ENCODE assay signal across 8 cellular contexts in the genomic region with DNA sequence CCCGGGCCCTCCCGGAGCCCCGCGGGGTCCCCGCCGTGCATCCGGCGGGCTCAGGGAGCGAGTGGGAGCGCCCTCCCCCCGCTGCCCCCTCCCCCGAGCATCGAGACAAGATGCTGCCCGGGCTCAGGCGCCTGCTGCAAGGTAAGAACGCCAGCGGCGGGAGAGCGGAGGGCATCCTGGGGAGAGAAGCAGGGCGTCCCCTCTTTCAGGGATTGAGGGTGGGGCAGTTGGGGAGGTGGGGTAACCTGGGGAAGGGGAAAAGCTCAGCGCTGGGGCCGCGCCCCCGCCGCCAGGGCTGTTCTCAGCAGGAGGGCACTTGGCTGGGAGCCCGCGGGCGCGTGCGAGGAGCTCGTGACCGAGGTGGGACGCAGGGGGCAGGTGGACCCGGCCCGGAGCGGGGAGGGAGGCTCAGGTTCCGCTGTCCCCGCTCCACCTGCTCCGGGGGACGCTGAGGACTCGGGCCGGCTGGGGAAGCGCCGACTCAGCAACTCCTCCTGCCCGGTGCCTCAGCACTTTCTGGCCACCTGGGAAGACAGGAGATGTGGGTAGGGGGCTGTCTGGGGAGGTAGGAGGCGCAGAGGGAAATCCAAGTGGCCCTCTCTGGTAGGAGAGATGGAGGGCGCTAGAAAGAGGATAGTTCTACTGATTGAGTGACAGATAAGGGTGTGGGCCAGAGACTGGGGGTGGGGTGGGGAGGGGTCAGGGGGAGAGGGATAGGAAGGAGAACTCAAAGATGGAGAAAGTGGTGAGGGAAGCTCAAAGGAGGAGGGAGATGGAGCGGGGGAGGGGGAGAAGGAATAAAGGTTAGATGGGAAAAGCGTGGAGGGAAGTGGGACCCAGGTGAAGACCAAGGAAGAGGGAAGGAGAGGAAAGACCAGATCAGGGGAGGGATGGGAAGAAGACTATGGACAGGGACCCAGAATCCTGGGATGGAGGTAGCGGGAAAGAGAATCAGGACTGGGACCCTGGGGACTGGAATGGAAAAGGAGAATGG. TPM values are rescaled to one million over a fixed set of nuclear protein-coding genes. Genes with fewer than 3 reads are reported as not detected.
DNase-seq lines count a peak whose midpoint lies in the region; ATAC-seq and TF ChIP-seq lines count a peak whose summit lies in the region.

No MANE protein-coding gene starts in this region.

- no peak for TF ChIP-seq EP300 in esophagus muscularis mucosa (IDR thresholded peaks at IDR 0.05)

- no peak for TF ChIP-seq CTCF in esophagus muscularis mucosa (IDR thresholded peaks at IDR 0.05)

- H3K36me3 ChIP-seq in esophagus muscularis mucosa = no peaks in the 10 kb centered on the region

- no peak for ATAC-seq in GM19467 (IDR thresholded peaks at IDR 0.05; ENCODE audit: unreplicated experiment)

- H3K27ac ChIP-seq in esophagus muscularis mucosa (replicated peaks in 1 of 4) = no peak overlapping the region

- H3K9me3 ChIP-seq in esophagus muscularis mucosa = no peaks in the 10 kb centered on the region

- peak overlapping the region; percentile 45 to 64 (median 50) for H3K4me3 ChIP-seq in esophagus muscularis mucosa

- TF ChIP-seq POLR2A in esophagus muscularis mucosa (IDR thresholded peaks at IDR 0.05; ENCODE audit: low read depth) = no peak

- peak; percentile 8 to 61 (median 58) for DNase-seq in NCI-H1417 (lab: John Stamatoyannopoulos, UW)
- DNase-seq in NCI-H1417 treated with DMSO at 0.1 percent for 48 hours (lab: John Stamatoyannopoulos, UW) = no peak
- peak; percentile 39 for DNase-seq in NCI-H2171 (lab: John Stamatoyannopoulos, UW)
- no peak for DNase-seq in esophagus muscularis mucosa (ENCODE audit: extremely low spot score)
- peak; percentile 48 for DNase-seq in retina
- DNase-seq in cerebellar nuclear complex (lab: John Stamatoyannopoulos, UW) = no peak
- no peak for DNase-seq in UCSD-AML1 (lab: John Stamatoyannopoulos, UW; ENCODE audit: unreplicated experiment)

- intact Hi-C loops in esophagus muscularis mucosa (cut with DNase I) = no loop called here

- H3K4me1 ChIP-seq in esophagus muscularis mucosa = peaks cover 35 to 45% (median 45%) of the 10 kb centered on the region in 4 donors

- 27% methylated on average over 11 of the region's 50 CpGs for WGBS in esophagus muscularis mucosa

- H3K27me3 ChIP-seq in esophagus muscularis mucosa = peaks cover 0 to 78% (median 29%) of the 10 kb centered on the region in 4 donors

RNA-seq across cellular contexts. Expression of a gene that starts 0.7 kb away (rescaled TPM):
- total RNA-seq in esophagus muscularis mucosa = 1 to 10 TPM in 1 of 4 donors, under 1 TPM in 2, not detected in 1; 0.33 to 1.1 (median 0.91) TPM

RNA-seq across cellular contexts. Expression of a gene that starts 34.1 kb away (rescaled TPM):
- total RNA-seq in esophagus muscularis mucosa = 10 to 100 TPM; 26.6 to 90.4 (median 77.0) TPM

RNA-seq across cellular contexts. Expression of a gene that starts 54.4 kb away (rescaled TPM):
- total RNA-seq in esophagus muscularis mucosa = 10 to 100 TPM; 17.7 to 33.2 (median 23.5) TPM

Comparison
In these comparisons a context has a peak if more than half of its experiments do, and no peak if none do; other contexts are left out.
1. DNase-seq: peak in NCI-H1417 (3 of 3), NCI-H2171 (single experiment) and retina (single experiment); none in NCI-H1417 treated with DMSO at 0.1 percent for 48 hours (single experiment), esophagus muscularis mucosa (single experiment), cerebellar nuclear complex (0 of 2) and UCSD-AML1 (single experiment).